ENCODE assay signal across 2 cellular contexts in the genomic region with DNA sequence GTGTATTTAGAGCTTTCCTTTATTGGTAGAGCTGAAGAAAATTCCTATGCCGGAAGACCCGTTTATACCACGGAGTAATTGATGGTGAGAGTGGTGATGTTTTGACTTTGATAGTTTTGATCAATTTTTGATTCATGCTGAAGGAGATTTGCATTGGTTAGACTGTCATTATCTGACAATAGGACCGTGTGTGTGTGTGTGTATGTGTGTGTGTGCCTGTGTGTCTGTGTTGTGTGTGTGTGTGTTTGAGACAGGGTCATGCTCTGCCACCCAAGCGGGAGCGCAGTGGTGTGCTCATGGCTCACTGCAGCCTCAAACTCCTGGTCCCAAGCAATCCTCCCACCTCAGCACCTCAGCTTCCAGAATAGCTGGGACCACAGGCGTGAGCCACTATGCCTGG.
TF ChIP-seq lines count a peak whose summit lies in the region.

No MANE protein-coding gene starts in this region.

TF ChIP-seq in SK-N-SH, 30 proteins besides CTCF, POLR2A, EP300 and RAD21 (continued from another document):
- TF ChIP-seq, protein P1, sequence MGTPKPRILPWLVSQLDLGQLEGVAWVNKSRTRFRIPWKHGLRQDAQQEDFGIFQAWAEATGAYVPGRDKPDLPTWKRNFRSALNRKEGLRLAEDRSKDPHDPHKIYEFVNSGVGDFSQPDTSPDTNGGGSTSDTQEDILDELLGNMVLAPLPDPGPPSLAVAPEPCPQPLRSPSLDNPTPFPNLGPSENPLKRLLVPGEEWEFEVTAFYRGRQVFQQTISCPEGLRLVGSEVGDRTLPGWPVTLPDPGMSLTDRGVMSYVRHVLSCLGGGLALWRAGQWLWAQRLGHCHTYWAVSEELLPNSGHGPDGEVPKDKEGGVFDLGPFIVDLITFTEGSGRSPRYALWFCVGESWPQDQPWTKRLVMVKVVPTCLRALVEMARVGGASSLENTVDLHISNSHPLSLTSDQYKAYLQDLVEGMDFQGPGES (IDR thresholded peaks at IDR 0.05; ENCODE audit: low read depth, low read length), result no peak

TF ChIP-seq in SK-N-SH treated with all-trans-retinoic acid at 6 μM for 48 hours, 23 proteins besides CTCF, POLR2A, EP300 and RAD21 (continued from another document):
- TF ChIP-seq, protein P2, sequence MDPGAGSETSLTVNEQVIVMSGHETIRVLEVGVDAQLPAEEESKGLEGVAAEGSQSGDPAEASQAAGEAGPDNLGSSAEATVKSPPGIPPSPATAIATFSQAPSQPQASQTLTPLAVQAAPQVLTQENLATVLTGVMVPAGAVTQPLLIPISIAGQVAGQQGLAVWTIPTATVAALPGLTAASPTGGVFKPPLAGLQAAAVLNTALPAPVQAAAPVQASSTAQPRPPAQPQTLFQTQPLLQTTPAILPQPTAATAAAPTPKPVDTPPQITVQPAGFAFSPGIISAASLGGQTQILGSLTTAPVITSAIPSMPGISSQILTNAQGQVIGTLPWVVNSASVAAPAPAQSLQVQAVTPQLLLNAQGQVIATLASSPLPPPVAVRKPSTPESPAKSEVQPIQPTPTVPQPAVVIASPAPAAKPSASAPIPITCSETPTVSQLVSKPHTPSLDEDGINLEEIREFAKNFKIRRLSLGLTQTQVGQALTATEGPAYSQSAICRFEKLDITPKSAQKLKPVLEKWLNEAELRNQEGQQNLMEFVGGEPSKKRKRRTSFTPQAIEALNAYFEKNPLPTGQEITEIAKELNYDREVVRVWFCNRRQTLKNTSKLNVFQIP (CRISPR knock-in tag; IDR thresholded peaks at IDR 0.05; ENCODE audit: borderline replicate concordance, low read depth), result no peak
- no peak for TF ChIP-seq BACH2 (CRISPR knock-in tag; IDR thresholded peaks at IDR 0.05; ENCODE audit: borderline replicate concordance)
- no peak for TF ChIP-seq SNAI2 (CRISPR knock-in tag; IDR thresholded peaks at IDR 0.05)
- TF ChIP-seq, protein P3, sequence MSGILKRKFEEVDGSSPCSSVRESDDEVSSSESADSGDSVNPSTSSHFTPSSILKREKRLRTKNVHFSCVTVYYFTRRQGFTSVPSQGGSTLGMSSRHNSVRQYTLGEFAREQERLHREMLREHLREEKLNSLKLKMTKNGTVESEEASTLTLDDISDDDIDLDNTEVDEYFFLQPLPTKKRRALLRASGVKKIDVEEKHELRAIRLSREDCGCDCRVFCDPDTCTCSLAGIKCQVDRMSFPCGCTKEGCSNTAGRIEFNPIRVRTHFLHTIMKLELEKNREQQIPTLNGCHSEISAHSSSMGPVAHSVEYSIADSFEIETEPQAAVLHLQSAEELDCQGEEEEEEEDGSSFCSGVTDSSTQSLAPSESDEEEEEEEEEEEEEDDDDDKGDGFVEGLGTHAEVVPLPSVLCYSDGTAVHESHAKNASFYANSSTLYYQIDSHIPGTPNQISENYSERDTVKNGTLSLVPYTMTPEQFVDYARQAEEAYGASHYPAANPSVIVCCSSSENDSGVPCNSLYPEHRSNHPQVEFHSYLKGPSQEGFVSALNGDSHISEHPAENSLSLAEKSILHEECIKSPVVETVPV (CRISPR knock-in tag; IDR thresholded peaks at IDR 0.05), result no peak
- TF ChIP-seq RARB (CRISPR knock-in tag; IDR thresholded peaks at IDR 0.05), result no peak
- TF ChIP-seq ISL1 (CRISPR knock-in tag; IDR thresholded peaks at IDR 0.05), result no peak
- no peak for TF ChIP-seq PPARA (CRISPR knock-in tag; IDR thresholded peaks at IDR 0.05; ENCODE audit: borderline replicate concordance)
- no peak for TF ChIP-seq OSR1 (CRISPR knock-in tag; IDR thresholded peaks at IDR 0.05)
- TF ChIP-seq ZNF565 (CRISPR knock-in tag; conservative IDR thresholded peaks at IDR 0.05; ENCODE audit: low read depth), result no peak
- no peak for TF ChIP-seq ZFP30 (CRISPR knock-in tag; IDR thresholded peaks at IDR 0.05)
- no peak for TF ChIP-seq ZNF70 (CRISPR knock-in tag; IDR thresholded peaks at IDR 0.05)
- TF ChIP-seq ZNF8 (CRISPR knock-in tag; IDR thresholded peaks at IDR 0.05), result no peak
- TF ChIP-seq, protein P4, sequence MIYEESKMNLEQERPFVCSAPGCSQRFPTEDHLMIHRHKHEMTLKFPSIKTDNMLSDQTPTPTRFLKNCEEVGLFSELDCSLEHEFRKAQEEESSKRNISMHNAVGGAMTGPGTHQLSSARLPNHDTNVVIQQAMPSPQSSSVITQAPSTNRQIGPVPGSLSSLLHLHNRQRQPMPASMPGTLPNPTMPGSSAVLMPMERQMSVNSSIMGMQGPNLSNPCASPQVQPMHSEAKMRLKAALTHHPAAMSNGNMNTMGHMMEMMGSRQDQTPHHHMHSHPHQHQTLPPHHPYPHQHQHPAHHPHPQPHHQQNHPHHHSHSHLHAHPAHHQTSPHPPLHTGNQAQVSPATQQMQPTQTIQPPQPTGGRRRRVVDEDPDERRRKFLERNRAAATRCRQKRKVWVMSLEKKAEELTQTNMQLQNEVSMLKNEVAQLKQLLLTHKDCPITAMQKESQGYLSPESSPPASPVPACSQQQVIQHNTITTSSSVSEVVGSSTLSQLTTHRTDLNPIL (CRISPR knock-in tag; IDR thresholded peaks at IDR 0.05; ENCODE audit: low read depth), result no peak
- TF ChIP-seq TCF4 (CRISPR knock-in tag; IDR thresholded peaks at IDR 0.05; ENCODE audit: borderline replicate concordance), result no peak
- no peak for TF ChIP-seq CSDC2 (CRISPR knock-in tag; IDR thresholded peaks at IDR 0.05)
